In the genomic region with DNA sequence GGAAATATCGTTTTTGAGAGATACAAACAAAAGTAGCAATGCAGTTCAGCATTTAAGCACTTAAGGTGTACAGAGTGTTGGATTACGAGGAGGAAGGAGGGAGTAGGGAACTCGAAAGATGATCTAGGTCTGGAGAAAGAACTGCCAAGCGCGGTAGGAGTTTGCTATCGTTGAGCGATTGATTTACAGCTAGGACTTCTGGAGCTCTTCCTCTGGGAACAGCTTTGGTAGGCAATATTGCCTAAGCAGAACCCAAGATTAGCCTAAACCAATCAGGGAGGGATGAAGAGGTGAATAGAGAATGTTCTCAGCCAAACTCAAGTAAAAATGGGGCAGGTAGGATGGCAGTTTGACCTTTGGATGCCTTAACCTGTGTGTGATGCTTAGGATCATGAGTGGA, we compare ENCODE assay signal across 8 cellular contexts. TPM values are rescaled to one million over a fixed set of nuclear protein-coding genes. Genes with fewer than 3 reads are reported as not detected.
A peak's percentile ranks its signal among the peaks of the same experiment; 100 is the strongest.
DNase-seq lines count a peak whose midpoint lies in the region; ATAC-seq, FAIRE-seq and TF ChIP-seq lines count a peak whose summit lies in the region.

No MANE protein-coding gene starts in this region.

- no peak for TF ChIP-seq EP300 in esophagus muscularis mucosa (IDR thresholded peaks at IDR 0.05)

- no peak for TF ChIP-seq POLR2A in esophagus muscularis mucosa (IDR thresholded peaks at IDR 0.05; ENCODE audit: low read depth)

- in situ Hi-C loops in Panc1 (cut with HindIII; ENCODE audit: low pct_unique_long_range_greater_than_20kb, low sequenced_read_pairs) = no loop called here

- H3K27ac ChIP-seq in Panc1 (ENCODE audit: low read length) (peak overlapping the region; percentile 99), esophagus muscularis mucosa (replicated peaks in 1 of 4) (peak overlapping the region; percentile 91 to 94 (median 92)), psoas muscle (peak overlapping the region; percentile 97)

- TF ChIP-seq CTCF in GM12865 (IDR thresholded peaks at IDR 0.05; ENCODE audit: insufficient read depth, low read depth, low read length, missing control alignments) (no peak), Panc1 (IDR thresholded peaks at IDR 0.05) (no peak), esophagus muscularis mucosa (IDR thresholded peaks at IDR 0.05) (no peak), psoas muscle (IDR thresholded peaks at IDR 0.05) (no peak)

- CTCF ChIA-PET in Panc1 (lab: Charles Lee) = interaction anchor here (1.2 to 2.8 kb wide), 2 partner anchors 14 to 26 kb away, joined by 4 to 10 read pairs; no protein-coding TSS in a partner anchor

- no TSS peak for BruUV-seq in Panc1 (replicated peaks; lab: Mats Ljungman, UMichigan)

- POLR2A ChIA-PET in Panc1 (lab: Charles Lee) = interaction anchor here (1.8 kb wide), 1 partner anchor 27 kb away, joined by 8 read pairs; no protein-coding TSS in a partner anchor

- WGBS in esophagus muscularis mucosa = 0% methylated on average over 7 of the region's 7 CpGs
- 1% methylated on average over 7 of the region's 7 CpGs for WGBS in psoas muscle, 3 donors

- H3K36me3 ChIP-seq in Panc1 (ENCODE audit: control insufficient read depth, insufficient read depth, low read length) = peaks cover 8% of the 10 kb centered on the region
- peaks cover 0 to 19% (median 5%) of the 10 kb centered on the region in 4 donors for H3K36me3 ChIP-seq in esophagus muscularis mucosa
- H3K36me3 ChIP-seq in psoas muscle (ENCODE audit: insufficient read depth in 1 of 2, low read depth in 1 of 2) = peaks cover 0 to 4% of the 10 kb centered on the region in 2 donors

- H3K4me1 ChIP-seq in Panc1 (ENCODE audit: control insufficient read depth, insufficient read depth, low read length) (peaks cover 30% of the 10 kb centered on the region), esophagus muscularis mucosa (peaks cover 36 to 55% (median 49%) of the 10 kb centered on the region in 4 donors), psoas muscle (peaks cover 41% of the 10 kb centered on the region)

- DNase-seq in GM12865 (ENCODE audit: low read depth) = no peak
- DNase-seq in Panc1 (ENCODE audit: low read depth, low spot score) = no peak
- DNase-seq in esophagus muscularis mucosa (ENCODE audit: extremely low spot score) = no peak
- no peak for DNase-seq in psoas muscle
- no peak for DNase-seq in NCI-H2029 treated with DMSO at 0.1 percent for 48 hours (lab: John Stamatoyannopoulos, UW)
- DNase-seq in NOMO-1 treated with DMSO at 0.1 percent for 48 hours (lab: John Stamatoyannopoulos, UW; ENCODE audit: unreplicated experiment) = no peak
- no peak for DNase-seq in cerebellar nuclear complex (lab: John Stamatoyannopoulos, UW)
- DNase-seq in HTR-8/SVneo (ENCODE audit: insufficient read length, low spot score) = no peak

- intact Hi-C loops in Panc1 (cut with micrococcal nuclease; ENCODE audit: unreplicated experiment) (no loop called here), esophagus muscularis mucosa (cut with DNase I) (loop anchor here (5.0 to 10.0 kb wide), 2 partner anchors 63 to 136 kb away; partner anchors contain the start of gene GNE), psoas muscle (cut with DNase I) (loop anchor here (5.0 kb wide), 2 partner anchors 66 to 136 kb away; partner anchors contain the start of gene GNE (in 1 of the 2))

- FAIRE-seq in HTR-8/SVneo (lab: Jason Lieb, UNC) = no peak

- H3K4me3 ChIP-seq in GM12865 (ENCODE audit: low read depth, low read length) (peak overlapping the region; percentile 68), Panc1 (ENCODE audit: low read depth in 2 of 2, low read length in 2 of 2) (peak overlapping the region; percentile 78 to 97), esophagus muscularis mucosa (peak overlapping the region; percentile 82 to 95 (median 92)), psoas muscle (peak overlapping the region; percentile 95)

- no peaks in the 10 kb centered on the region for H3K9me3 ChIP-seq in Panc1 (ENCODE audit: control insufficient read depth, insufficient read depth, low read depth, low read length)
- no peaks in the 10 kb centered on the region for H3K9me3 ChIP-seq in esophagus muscularis mucosa
- no peaks in the 10 kb centered on the region for H3K9me3 ChIP-seq in psoas muscle

- H3K27me3 ChIP-seq in Panc1 (ENCODE audit: control insufficient read depth, insufficient read depth, low read length) = no peaks in the 10 kb centered on the region
- no peaks in the 10 kb centered on the region for H3K27me3 ChIP-seq in esophagus muscularis mucosa
- H3K27me3 ChIP-seq in psoas muscle (ENCODE audit: insufficient read depth in 3 of 3, low read length in 2 of 3) = no peaks in the 10 kb centered on the region

- ATAC-seq in Panc1 (no peak), psoas muscle (peak in 2 of 4 donors; percentile 39 to 41)

RNA-seq across cellular contexts. Expression of gene CLTA, which starts 1.0 kb away (rescaled TPM):
- total RNA-seq in Panc1 (2021; ENCODE audit: unreplicated experiment) (760 TPM), esophagus muscularis mucosa (100 to 1,000 TPM; 125 to 178 (median 159) TPM), psoas muscle (10 to 100 TPM; 52.1 to 58.3 (median 54.6) TPM)
- 733 TPM for polyA plus RNA-seq in Panc1 (2012; ENCODE audit: insufficient read length)
- polyA plus RNA-seq in psoas muscle = 100 to 1,000 TPM in 1 of 3 donors, 10 to 100 TPM in 2; 59.2 to 125 (median 75.9) TPM

RNA-seq across cellular contexts. Expression of gene CCIN, which starts 22.5 kb away (rescaled TPM):
- total RNA-seq in Panc1 (2021; ENCODE audit: unreplicated experiment) (0.13 TPM), esophagus muscularis mucosa (1 to 10 TPM in 1 of 4 donors, under 1 TPM in 3; 0.39 to 1.0 (median 0.46) TPM), psoas muscle (not detected)
- polyA plus RNA-seq in Panc1 (2012; ENCODE audit: insufficient read length) = not detected
- under 1 TPM in 2 of 3 donors, not detected in 1; 0.03 to 0.04 TPM for polyA plus RNA-seq in psoas muscle

RNA-seq across cellular contexts. Expression of gene GLIPR2, which starts 55.2 kb away (rescaled TPM):
- 4.9 TPM for total RNA-seq in Panc1 (2021; ENCODE audit: unreplicated experiment)
- 2.7 TPM for polyA plus RNA-seq in Panc1 (2012; ENCODE audit: insufficient read length)
- total RNA-seq in esophagus muscularis mucosa = 10 to 100 TPM; 51.3 to 84.9 (median 59.6) TPM
- total RNA-seq in psoas muscle = 1 to 10 TPM; 3.6 to 6.5 (median 4.9) TPM
- polyA plus RNA-seq in psoas muscle = 1 to 10 TPM; 2.5 to 3.4 (median 3.2) TPM
